In the genomic region with DNA sequence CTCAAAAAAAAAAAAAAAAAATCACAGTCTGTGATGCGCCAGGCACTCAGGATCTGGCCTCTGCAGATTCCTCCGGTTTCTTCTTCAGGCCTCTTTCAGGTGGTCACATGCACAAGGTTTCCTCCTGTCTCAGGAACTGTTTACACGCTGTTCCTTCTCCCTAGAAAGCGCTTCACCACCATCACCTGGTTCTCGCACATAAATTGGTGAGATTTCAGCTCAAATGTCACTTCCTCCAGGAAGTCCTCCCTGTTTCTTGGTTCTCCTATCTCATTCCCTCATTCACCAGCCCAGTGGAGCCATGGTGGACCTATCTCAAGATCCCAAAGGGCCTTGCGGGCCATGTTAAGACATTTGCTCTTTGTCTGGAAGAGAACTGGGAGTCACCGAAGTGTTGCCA, we compare ENCODE assay signal across 22 cellular contexts. TPM values are rescaled to one million over a fixed set of nuclear protein-coding genes. Genes with fewer than 3 reads are reported as not detected.
DNase-seq lines count a peak whose midpoint lies in the region; ATAC-seq, FAIRE-seq and TF ChIP-seq lines count a peak whose summit lies in the region.
"Had no signal": no experiment of that assay in that cellular context is flagged by ENCODE, and none has a peak within 500 bp of the region (broad histone marks: within the 10 kb centered on the region; RNA-seq: fewer than 3 reads in every experiment).

No MANE protein-coding gene starts in this region.

- H3K4me3 Mint-ChIP-seq in activated CD4-positive, alpha-beta T cell treated with anti-CD3 and anti-CD28 coated beads, Interleukin-2, amount 10 ng/mL, durations not matched to agents 7 days and 5 days: peak overlapping the region; percentile 35
- H3K4me3 Mint-ChIP-seq in activated naive CD8-positive, alpha-beta T cell treated with anti-CD3 and anti-CD28 coated beads for 36 hours: peak overlapping the region; percentile 26
- H3K4me3 Mint-ChIP-seq in nephron progenitor cell: peak overlapping the region; percentile 31
- H3K4me3 Mint-ChIP-seq in endodermal cell: no peak overlapping the region

- H3K4me1 Mint-ChIP-seq in activated CD4-positive, alpha-beta T cell treated with anti-CD3 and anti-CD28 coated beads, Interleukin-2, amount 10 ng/mL, durations not matched to agents 7 days and 5 days: peaks cover 30% of the 10 kb centered on the region
- H3K4me1 Mint-ChIP-seq in activated naive CD8-positive, alpha-beta T cell treated with anti-CD3 and anti-CD28 coated beads for 36 hours: peaks cover 9% of the 10 kb centered on the region
- peaks cover 5% of the 10 kb centered on the region for H3K4me1 Mint-ChIP-seq in nephron progenitor cell
- H3K4me1 Mint-ChIP-seq in endodermal cell: no peaks in the 10 kb centered on the region
- H3K4me1 Mint-ChIP-seq: stimulated activated effector memory CD8-positive, alpha-beta T cell treated with anti-CD3 and anti-CD28 coated beads, Interleukin-12 subunit alpha, Interleukin-12 subunit beta, amount 100 ng/mL, for 72 hours had no signal

- no peak for ATAC-seq in GM21737 (IDR thresholded peaks at IDR 0.05; ENCODE audit: unreplicated experiment)
- ATAC-seq: lower lobe of right lung; Right ventricle myocardium inferior; stimulated activated effector memory CD8-positive, alpha-beta T cell treated with anti-CD3 and anti-CD28 coated beads, Interleukin-12 subunit alpha, Interleukin-12 subunit beta, amount 100 ng/mL, for 72 hours had no signal

- no peak overlapping the region for H3K9ac ChIP-seq in endodermal cell (ENCODE audit: extremely low read depth, low read length, poor library complexity, severe bottlenecking)

- H3K27ac ChIP-seq in endodermal cell (ENCODE audit: low read depth, low read length): no peak overlapping the region
- H3K27ac ChIP-seq: lower lobe of right lung, upper lobe of left lung had no signal

- H3K4me1 ChIP-seq in endodermal cell (ENCODE audit: control insufficient read depth, insufficient read depth, low read length): no peaks in the 10 kb centered on the region

- no peaks in the 10 kb centered on the region for H3K36me3 Mint-ChIP-seq in activated CD4-positive, alpha-beta T cell treated with anti-CD3 and anti-CD28 coated beads, Interleukin-2, amount 10 ng/mL, durations not matched to agents 7 days and 5 days (ENCODE audit: low read depth)
- H3K36me3 Mint-ChIP-seq in activated naive CD8-positive, alpha-beta T cell treated with anti-CD3 and anti-CD28 coated beads for 36 hours: peaks cover 4% of the 10 kb centered on the region
- H3K36me3 Mint-ChIP-seq in nephron progenitor cell (ENCODE audit: low read depth) (no peaks in the 10 kb centered on the region), endodermal cell (ENCODE audit: low read depth) (no peaks in the 10 kb centered on the region)
- H3K36me3 Mint-ChIP-seq: CD4-positive, alpha-beta memory T cell; stimulated activated effector memory CD8-positive, alpha-beta T cell treated with anti-CD3 and anti-CD28 coated beads, Interleukin-12 subunit alpha, Interleukin-12 subunit beta, amount 100 ng/mL, for 72 hours had no signal

- TF ChIP-seq CTCF in nephron progenitor cell (IDR thresholded peaks at IDR 0.05) (no peak), endodermal cell (conservative IDR thresholded peaks at IDR 0.05) (no peak)

- no peaks in the 10 kb centered on the region for H3K9me3 ChIP-seq in endodermal cell (ENCODE audit: control insufficient read depth, low read length)
- H3K9me3 ChIP-seq: HAP-1, lower lobe of right lung, upper lobe of left lung had no signal

- no peak for TF ChIP-seq POLR2A in GM12892 (IDR thresholded peaks at IDR 0.05; ENCODE audit: low read depth, low read length)

- H3K9me3 Mint-ChIP-seq in activated CD4-positive, alpha-beta T cell treated with anti-CD3 and anti-CD28 coated beads, Interleukin-2, amount 10 ng/mL, durations not matched to agents 7 days and 5 days: no peaks in the 10 kb centered on the region
- no peaks in the 10 kb centered on the region for H3K9me3 Mint-ChIP-seq in activated naive CD8-positive, alpha-beta T cell treated with anti-CD3 and anti-CD28 coated beads for 36 hours
- H3K9me3 Mint-ChIP-seq in nephron progenitor cell: no peaks in the 10 kb centered on the region
- no peaks in the 10 kb centered on the region for H3K9me3 Mint-ChIP-seq in endodermal cell
- H3K9me3 Mint-ChIP-seq: stimulated activated effector memory CD8-positive, alpha-beta T cell treated with anti-CD3 and anti-CD28 coated beads, Interleukin-12 subunit alpha, Interleukin-12 subunit beta, amount 100 ng/mL, for 72 hours had no signal

- DNase-seq in activated CD4-positive, alpha-beta T cell treated with anti-CD3 and anti-CD28 coated beads, Interleukin-2, amount 10 ng/mL, durations not matched to agents 7 days and 5 days: no peak
- DNase-seq in activated CD4-positive, alpha-beta T cell treated with anti-CD3 and anti-CD28 coated beads, Interleukin-2, amount 50 U/mL, for 4 hours: no peak
- DNase-seq in GM12892 (ENCODE audit: insufficient read length) (no peak), nephron progenitor cell (no peak), endodermal cell (no peak), NCI-H1105 (lab: John Stamatoyannopoulos, UW) (no peak)
- DNase-seq in activated naive CD8-positive, alpha-beta T cell treated with anti-CD3 and anti-CD28 coated beads for 36 hours: no peak
- DNase-seq: activated CD8-positive, alpha-beta memory T cell treated with anti-CD3 and anti-CD28 coated beads, Interleukin-2, amount 50 U/mL, for 48 hours; CD4-positive, alpha-beta memory T cell; central memory CD4-positive, alpha-beta T cell; effector memory CD4-positive, alpha-beta T cell; EL; glutamatergic neuron; lower lobe of right lung; NCI-H146; NCI-H446; upper lobe of left lung had no signal

- H3K36me3 ChIP-seq in endodermal cell (ENCODE audit: control insufficient read depth, insufficient read depth, low read length): no peaks in the 10 kb centered on the region
- H3K36me3 ChIP-seq: HAP-1, lower lobe of right lung, upper lobe of left lung had no signal

- no peak overlapping the region for H3K4me3 ChIP-seq in endodermal cell (ENCODE audit: low read length)
- H3K4me3 ChIP-seq: HAP-1, lower lobe of right lung, upper lobe of left lung had no signal

- CTCF ChIA-PET in activated CD4-positive, alpha-beta T cell treated with anti-CD3 and anti-CD28 coated beads, Interleukin-2, amount 10 ng/mL, durations not matched to agents 7 days and 5 days (lab: Charles Lee): interaction anchor here (0.7 to 2.4 kb wide), 9 partner anchors 10 to 327 kb away, joined by 3 to 9 read pairs (median 4); a partner anchor contains a TSS

- no peaks in the 10 kb centered on the region for H3K27me3 Mint-ChIP-seq in activated CD4-positive, alpha-beta T cell treated with anti-CD3 and anti-CD28 coated beads, Interleukin-2, amount 10 ng/mL, durations not matched to agents 7 days and 5 days
- H3K27me3 Mint-ChIP-seq in activated naive CD8-positive, alpha-beta T cell treated with anti-CD3 and anti-CD28 coated beads for 36 hours: no peaks in the 10 kb centered on the region
- H3K27me3 Mint-ChIP-seq in nephron progenitor cell (ENCODE audit: low read depth, poor library complexity) (peaks cover 5% of the 10 kb centered on the region), endodermal cell (ENCODE audit: insufficient read depth) (peaks cover 4% of the 10 kb centered on the region)
- H3K27me3 Mint-ChIP-seq: CD4-positive, alpha-beta memory T cell had no signal

- FAIRE-seq in GM12892 (lab: Jason Lieb, UNC): peak; percentile 17
- FAIRE-seq: HTR-8/SVneo had no signal

- WGBS in endodermal cell (ENCODE audit: insufficient coverage in 1 of 2, insufficient read length in 1 of 2), 2 experiments: 93 to 94% methylated on average over 6 to 7 of the region's 7 CpGs

- POLR2A ChIA-PET in activated CD4-positive, alpha-beta T cell treated with anti-CD3 and anti-CD28 coated beads, Interleukin-2, amount 10 ng/mL, durations not matched to agents 7 days and 5 days (lab: Charles Lee): no interaction called here

- no peaks in the 10 kb centered on the region for H3K27me3 ChIP-seq in endodermal cell (ENCODE audit: control insufficient read depth, insufficient read depth, low read length, poor library complexity, severe bottlenecking)
- H3K27me3 ChIP-seq: upper lobe of left lung had no signal

- H3K27ac Mint-ChIP-seq in activated CD4-positive, alpha-beta T cell treated with anti-CD3 and anti-CD28 coated beads, Interleukin-2, amount 10 ng/mL, durations not matched to agents 7 days and 5 days: peak overlapping the region; percentile 41
- H3K27ac Mint-ChIP-seq in activated naive CD8-positive, alpha-beta T cell treated with anti-CD3 and anti-CD28 coated beads for 36 hours: no peak overlapping the region
- no peak overlapping the region for H3K27ac Mint-ChIP-seq in nephron progenitor cell
- no peak overlapping the region for H3K27ac Mint-ChIP-seq in endodermal cell
- H3K27ac Mint-ChIP-seq: stimulated activated effector memory CD8-positive, alpha-beta T cell treated with anti-CD3 and anti-CD28 coated beads, Interleukin-12 subunit alpha, Interleukin-12 subunit beta, amount 100 ng/mL, for 72 hours had no signal

RNA-seq across cellular contexts. Expression of a gene that starts 26.7 kb away (rescaled TPM):
- 1,000 to 10,000 TPM; 1,241 to 1,307 TPM for total RNA-seq in activated CD4-positive, alpha-beta T cell treated with anti-CD3 and anti-CD28 coated beads, Interleukin-2, amount 10 ng/mL, durations not matched to agents 7 days and 5 days
- 621 TPM for polyA plus RNA-seq in GM12892 (2012; ENCODE audit: missing spikeins)
- 100 to 1,000 TPM; 948 to 957 TPM for total RNA-seq in activated naive CD8-positive, alpha-beta T cell treated with anti-CD3 and anti-CD28 coated beads for 36 hours
- total RNA-seq in endodermal cell: 100 to 1,000 TPM; 671 to 773 TPM
- 1,236 TPM for polyA plus RNA-seq in endodermal cell (2013, experiment 1 of 2)
- polyA plus RNA-seq in endodermal cell (2013, experiment 2 of 2): 1,180 TPM

RNA-seq across cellular contexts. Expression of a gene that starts 30.7 kb away (rescaled TPM):
- total RNA-seq in activated CD4-positive, alpha-beta T cell treated with anti-CD3 and anti-CD28 coated beads, Interleukin-2, amount 10 ng/mL, durations not matched to agents 7 days and 5 days: 100 to 1,000 TPM; 192 to 199 TPM
- 56.6 TPM for polyA plus RNA-seq in GM12892 (2012; ENCODE audit: missing spikeins)
- 100 to 1,000 TPM; 131 to 133 TPM for total RNA-seq in activated naive CD8-positive, alpha-beta T cell treated with anti-CD3 and anti-CD28 coated beads for 36 hours
- 10 to 100 TPM; 41.3 TPM for total RNA-seq in endodermal cell
- 17.8 TPM for polyA plus RNA-seq in endodermal cell (2013, experiment 1 of 2)
- 15.9 TPM for polyA plus RNA-seq in endodermal cell (2013, experiment 2 of 2)
